In genomic region chr5:82259172-82259800, GRCh38 we compare ENCODE assay signal across 8 cellular contexts. TPM values are rescaled to one million over a fixed set of nuclear protein-coding genes. Genes with fewer than 3 reads are reported as not detected.
DNase-seq lines count a peak whose midpoint lies in the region; ATAC-seq and TF ChIP-seq lines count a peak whose summit lies in the region.

No MANE protein-coding gene starts in this region.

- no peaks in the 10 kb centered on the region for H3K9me3 Mint-ChIP-seq in MCF 10A (ENCODE audit: unreplicated experiment)

- H3K9me3 ChIP-seq in breast epithelium (no peaks in the 10 kb centered on the region), PC-3 (ENCODE audit: low read length) (no peaks in the 10 kb centered on the region), fibroblast of lung (ENCODE audit: control insufficient read depth, insufficient read depth, low read depth, low read length) (no peaks in the 10 kb centered on the region), upper lobe of right lung (no peaks in the 10 kb centered on the region)

- no TSS peak for BruUV-seq in MCF 10A (replicated peaks; lab: Mats Ljungman, UMichigan)
- BruUV-seq in PC-3 (replicated peaks; lab: Mats Ljungman, UMichigan): no TSS peak

- H3K4me3 ChIP-seq in breast epithelium (no peak overlapping the region), PC-3 (ENCODE audit: low read length) (no peak overlapping the region), fibroblast of lung (replicated peaks in 1 of 4; ENCODE audit: control extremely low read depth in 1 of 4, insufficient read depth in 1 of 4, low read depth in 3 of 4, low read length in 4 of 4) (no peak overlapping the region), upper lobe of right lung (no peak overlapping the region)

- peak; percentile 24 for TF ChIP-seq CTCF in MCF 10A (IDR thresholded peaks at IDR 0.05; ENCODE audit: unreplicated experiment)
- peak in 1 of 3 donors; percentile 12 for TF ChIP-seq CTCF in breast epithelium (IDR thresholded peaks at IDR 0.05)
- TF ChIP-seq CTCF in PC-3 (conservative IDR thresholded peaks at IDR 0.05; ENCODE audit: low read depth, low read length): peak; percentile 68
- peak; percentile 28 to 61 for TF ChIP-seq CTCF in fibroblast of lung (conservative IDR thresholded peaks at IDR 0.05 in 1 of 2, IDR thresholded peaks at IDR 0.05 in 1 of 2; ENCODE audit: low read depth in 1 of 2, low read length in 2 of 2)
- peak; percentile 44 for TF ChIP-seq CTCF in upper lobe of right lung (IDR thresholded peaks at IDR 0.05)

- H3K79me2 ChIP-seq in PC-3 (ENCODE audit: low read length) (no peaks in the 10 kb centered on the region), fibroblast of lung (ENCODE audit: control insufficient read depth, insufficient read depth, low read length) (no peaks in the 10 kb centered on the region)

- no peak overlapping the region for H3K4me2 ChIP-seq in PC-3 (ENCODE audit: low read length)
- no peak overlapping the region for H3K4me2 ChIP-seq in fibroblast of lung (ENCODE audit: extremely low read depth, insufficient read depth, low read length)

- H3K4me1 ChIP-seq in breast epithelium: no peaks in the 10 kb centered on the region
- no peaks in the 10 kb centered on the region for H3K4me1 ChIP-seq in PC-3 (ENCODE audit: insufficient read depth, low read length)
- no peaks in the 10 kb centered on the region for H3K4me1 ChIP-seq in fibroblast of lung (ENCODE audit: control insufficient read depth, extremely low read depth, insufficient read depth, low read length)
- no peaks in the 10 kb centered on the region for H3K4me1 ChIP-seq in upper lobe of right lung

- H4K20me1 ChIP-seq in PC-3 (ENCODE audit: low read length): no peaks in the 10 kb centered on the region
- H4K20me1 ChIP-seq in fibroblast of lung (ENCODE audit: control insufficient read depth, extremely low read depth, insufficient read depth, low read length): no peaks in the 10 kb centered on the region

- no peaks in the 10 kb centered on the region for H3K27me3 Mint-ChIP-seq in MCF 10A (ENCODE audit: insufficient read depth, unreplicated experiment)

- H3K4me1 Mint-ChIP-seq in MCF 10A (ENCODE audit: insufficient read depth, unreplicated experiment): no peaks in the 10 kb centered on the region

- H2AFZ ChIP-seq in PC-3 (ENCODE audit: low read length): no peak overlapping the region
- no peak overlapping the region for H2AFZ ChIP-seq in fibroblast of lung (ENCODE audit: low read length)

- ATAC-seq in PC-3 (peak; percentile 77), upper lobe of right lung (no peak), HG03025 (IDR thresholded peaks at IDR 0.05; ENCODE audit: low FRiP score, unreplicated experiment) (no peak)

- TF ChIP-seq POLR2A in breast epithelium (IDR thresholded peaks at IDR 0.05): no peak

- intact Hi-C loops in MCF 10A (cut with micrococcal nuclease): loop anchor here (1.0 kb wide), 1 partner anchor 85 kb away; no protein-coding TSS in a partner anchor
- intact Hi-C loops in breast epithelium (cut with DNase I; ENCODE audit: low total_unique reads): no loop called here
- intact Hi-C loops in PC-3 (cut with micrococcal nuclease): loop anchor here (1.0 kb wide), 1 partner anchor 152 kb away; no protein-coding TSS in a partner anchor
- intact Hi-C loops in upper lobe of right lung (cut with DNase I): no loop called here
- intact Hi-C loops in posterior vena cava (cut with DNase I): no loop called here

- POLR2A ChIA-PET in MCF 10A (lab: Yijun Ruan, JAX): interaction anchor here (0.7 to 1.3 kb wide), 2 partner anchors 11 to 19 kb away, joined by 3 to 4 read pairs; no protein-coding TSS in a partner anchor
- POLR2A ChIA-PET in PC-3 (lab: Charles Lee; ENCODE audit: unreplicated experiment): no interaction called here

- no peaks in the 10 kb centered on the region for H3K36me3 ChIP-seq in breast epithelium
- no peaks in the 10 kb centered on the region for H3K36me3 ChIP-seq in PC-3 (ENCODE audit: low read depth, low read length)
- H3K36me3 ChIP-seq in fibroblast of lung (ENCODE audit: control insufficient read depth, insufficient read depth, low read length): no peaks in the 10 kb centered on the region
- H3K36me3 ChIP-seq in upper lobe of right lung: no peaks in the 10 kb centered on the region

- no peaks in the 10 kb centered on the region for H3F3A ChIP-seq in PC-3 (ENCODE audit: low read length, unreplicated experiment)

- H3K27me3 ChIP-seq in breast epithelium: no peaks in the 10 kb centered on the region
- H3K27me3 ChIP-seq in PC-3 (ENCODE audit: low read length): no peaks in the 10 kb centered on the region
- H3K27me3 ChIP-seq in fibroblast of lung (ENCODE audit: control insufficient read depth, insufficient read depth, low read length): no peaks in the 10 kb centered on the region
- no peaks in the 10 kb centered on the region for H3K27me3 ChIP-seq in upper lobe of right lung

- no peak overlapping the region for H3K27ac Mint-ChIP-seq in MCF 10A (ENCODE audit: low read depth, unreplicated experiment)

- no peaks in the 10 kb centered on the region for H3K9me2 ChIP-seq in PC-3 (replicated peaks; ENCODE audit: low read length)

- CTCF ChIA-PET in MCF 10A (lab: Yijun Ruan, JAX) (interaction anchor here (0.6 to 2.9 kb wide), 36 partner anchors 9 to 1375 kb away, joined by 3 to 36 read pairs (median 3); no protein-coding TSS in a partner anchor), PC-3 (lab: Charles Lee) (interaction anchor here (0.8 to 1.0 kb wide), 2 partner anchors 19 to 93 kb away, joined by 3 to 5 read pairs; partner anchors contain the start of gene RPS23)

- DNase-seq in MCF 10A (ENCODE audit: unreplicated experiment): peak; percentile 25
- no peak for DNase-seq in breast epithelium (ENCODE audit: low spot score in 2 of 2)
- DNase-seq in PC-3: peak; percentile 30
- peak; percentile 26 to 63 for DNase-seq in fibroblast of lung (ENCODE audit: low read depth in 2 of 2)
- no peak for DNase-seq in upper lobe of right lung
- no peak for DNase-seq in posterior vena cava (ENCODE audit: low spot score)
- no peak for DNase-seq in KG1 (lab: John Stamatoyannopoulos, UW)

- H3K27ac ChIP-seq in breast epithelium: no peak overlapping the region
- no peak overlapping the region for H3K27ac ChIP-seq in PC-3 (ENCODE audit: low read length)
- no peak overlapping the region for H3K27ac ChIP-seq in fibroblast of lung (ENCODE audit: insufficient read depth, low read length)
- H3K27ac ChIP-seq in upper lobe of right lung: no peak overlapping the region

- H3K4me3 Mint-ChIP-seq in MCF 10A (ENCODE audit: unreplicated experiment): no peak overlapping the region

- H3K36me3 Mint-ChIP-seq in MCF 10A (ENCODE audit: insufficient read depth, unreplicated experiment): peaks cover 7% of the 10 kb centered on the region

- H3K9ac ChIP-seq in PC-3 (ENCODE audit: low read length): no peak overlapping the region
- no peak overlapping the region for H3K9ac ChIP-seq in fibroblast of lung (ENCODE audit: insufficient read depth, low read length)

RNA-seq across cellular contexts. Expression of gene RPS23, which starts 18.9 kb away (rescaled TPM):
- 2,870 and 3,151 TPM in 2 replicates for total RNA-seq in MCF 10A (2022)
- total RNA-seq in breast epithelium: 1,000 to 10,000 TPM; 3,055 to 5,353 (median 4,143) TPM
- total RNA-seq in PC-3 (2014; rRNA removed): 2,034 and 2,407 TPM in 2 replicates
- total RNA-seq in fibroblast of lung: 2,712 and 5,838 TPM in 2 replicates
- 6,619 and 7,387 TPM in 2 replicates for polyA plus RNA-seq in fibroblast of lung
- polyA plus RNA-seq in fibroblast of lung (2012): 3,368 and 3,934 TPM in 2 replicates
- 44.4 and 58.9 TPM in 2 replicates for polyA minus RNA-seq in fibroblast of lung (ENCODE audit: low replicate concordance)
- total RNA-seq in upper lobe of right lung: 1,379 TPM
- 1,000 to 10,000 TPM; 1,217 to 1,454 TPM for total RNA-seq in posterior vena cava

Comparison
In these comparisons a context has a peak if more than half of its experiments do, and no peak if none do; other contexts are left out.
1. DNase-seq: peak in MCF 10A (single experiment), PC-3 (single experiment) and fibroblast of lung (2 of 2); none in breast epithelium (0 of 2), upper lobe of right lung (single experiment), posterior vena cava (single experiment) and KG1 (single experiment).
2. intact Hi-C loops: an anchor here in MCF 10A (1.0 kb wide) and PC-3 (1.0 kb wide); none called in breast epithelium, upper lobe of right lung and posterior vena cava.